14 cellular contexts compared by ENCODE assay signal in the genomic region with DNA sequence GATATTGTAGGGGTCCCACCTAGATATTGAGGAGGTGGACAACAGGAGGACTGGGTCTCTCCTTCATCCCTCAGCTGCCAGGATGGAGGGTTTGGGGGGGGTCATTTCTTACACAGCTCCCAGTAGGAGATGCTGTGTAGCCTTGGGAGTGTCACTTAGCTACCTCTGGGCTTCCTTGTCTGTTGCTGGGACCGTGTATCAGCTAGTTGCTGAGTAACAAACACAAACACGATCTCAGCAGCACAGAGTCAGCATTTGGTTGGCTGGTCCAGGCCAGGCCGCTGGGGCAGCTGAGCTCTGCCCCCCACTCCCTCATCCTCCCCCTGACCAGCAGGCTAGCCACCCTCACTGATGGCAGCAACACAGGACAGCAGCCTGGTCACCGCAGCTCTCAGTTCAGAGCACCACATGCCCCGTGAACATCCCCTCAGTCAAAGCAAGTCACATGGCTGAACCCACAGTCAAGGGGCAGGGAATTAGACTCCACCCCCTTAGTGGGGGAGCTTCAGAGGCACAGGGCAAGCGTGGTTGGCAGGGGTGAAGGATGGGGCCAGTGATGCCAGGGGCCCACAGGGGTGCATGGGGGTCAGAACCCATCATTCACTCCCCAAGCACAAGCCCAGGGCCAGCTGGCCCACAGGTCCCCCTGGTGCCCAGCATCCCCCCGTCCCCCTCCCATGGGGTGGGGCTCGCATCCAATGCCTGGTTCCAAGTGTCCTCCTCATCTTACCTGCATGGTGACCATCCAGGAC.
"Had no signal": no experiment of that assay in that cellular context is flagged by ENCODE, and none has a peak within 500 bp of the region (broad histone marks: within the 10 kb centered on the region; RNA-seq: fewer than 3 reads in every experiment).

No MANE protein-coding gene starts in this region.

- H3K4me3 Mint-ChIP-seq: activated CD8-positive, alpha-beta T cell treated with anti-CD3 and anti-CD28 coated beads for 36 hours; activated naive CD4-positive, alpha-beta T cell treated with anti-CD3 and anti-CD28 coated beads, Interleukin-2, amount 50 U/mL, for 24 hours; central memory CD8-positive, alpha-beta T cell; effector memory CD8-positive, alpha-beta T cell; memory B cell had no signal

- FAIRE-seq: pancreas, small intestine had no signal

- H3K9me3 Mint-ChIP-seq: activated CD8-positive, alpha-beta T cell treated with anti-CD3 and anti-CD28 coated beads for 36 hours; activated naive CD4-positive, alpha-beta T cell treated with anti-CD3 and anti-CD28 coated beads, Interleukin-2, amount 50 U/mL, for 24 hours; activated T-helper 2 cell treated with anti-CD3 and anti-CD28 coated beads, Interferon-gamma antibody, Interleukin-2, Interleukin-4, amounts not matched to agents 10 μg/mL and 5 μg/mL and 100 μg/mL, durations not matched to agents 14 hours and 24 hours and 36 hours; central memory CD8-positive, alpha-beta T cell; effector memory CD8-positive, alpha-beta T cell; memory B cell had no signal

- H3K4me1 ChIP-seq: tibial artery had no signal

- H3K27ac ChIP-seq: body of pancreas, pancreas, tibial artery had no signal

- H3K27me3 ChIP-seq: body of pancreas, pancreas had no signal

- H3K36me3 ChIP-seq: pancreas, tibial artery had no signal

- H3K4me3 ChIP-seq: body of pancreas, pancreas, tibial artery had no signal

- ATAC-seq: activated CD8-positive, alpha-beta T cell treated with anti-CD3 and anti-CD28 coated beads for 36 hours; body of pancreas; effector memory CD8-positive, alpha-beta T cell; left colon; pancreas had no signal

- H3K4me1 Mint-ChIP-seq: activated naive CD4-positive, alpha-beta T cell treated with anti-CD3 and anti-CD28 coated beads, Interleukin-2, amount 50 U/mL, for 24 hours; central memory CD8-positive, alpha-beta T cell; memory B cell had no signal

- H3K9me3 ChIP-seq: body of pancreas, pancreas, tibial artery had no signal

- DNase-seq: activated CD4-positive, CD25-positive, alpha-beta regulatory T cell treated with anti-CD3 and anti-CD28 coated beads, Interleukin-2, amount 50 U/mL, for 72 hours; activated CD8-positive, alpha-beta T cell treated with anti-CD3 and anti-CD28 coated beads for 36 hours; effector memory CD8-positive, alpha-beta T cell; hypothalamus; left colon; nephron progenitor cell; small intestine had no signal

- H3K27ac Mint-ChIP-seq: activated CD8-positive, alpha-beta T cell treated with anti-CD3 and anti-CD28 coated beads for 36 hours; activated naive CD4-positive, alpha-beta T cell treated with anti-CD3 and anti-CD28 coated beads, Interleukin-2, amount 50 U/mL, for 24 hours; activated T-helper 2 cell treated with anti-CD3 and anti-CD28 coated beads, Interferon-gamma antibody, Interleukin-2, Interleukin-4, amounts not matched to agents 10 μg/mL and 5 μg/mL and 100 μg/mL, durations not matched to agents 14 hours and 24 hours and 36 hours; effector memory CD8-positive, alpha-beta T cell; memory B cell; nephron progenitor cell had no signal

- H3K36me3 Mint-ChIP-seq: activated naive CD4-positive, alpha-beta T cell treated with anti-CD3 and anti-CD28 coated beads, Interleukin-2, amount 50 U/mL, for 24 hours; memory B cell had no signal
